20 cellular contexts compared by ENCODE assay signal in the genomic region with DNA sequence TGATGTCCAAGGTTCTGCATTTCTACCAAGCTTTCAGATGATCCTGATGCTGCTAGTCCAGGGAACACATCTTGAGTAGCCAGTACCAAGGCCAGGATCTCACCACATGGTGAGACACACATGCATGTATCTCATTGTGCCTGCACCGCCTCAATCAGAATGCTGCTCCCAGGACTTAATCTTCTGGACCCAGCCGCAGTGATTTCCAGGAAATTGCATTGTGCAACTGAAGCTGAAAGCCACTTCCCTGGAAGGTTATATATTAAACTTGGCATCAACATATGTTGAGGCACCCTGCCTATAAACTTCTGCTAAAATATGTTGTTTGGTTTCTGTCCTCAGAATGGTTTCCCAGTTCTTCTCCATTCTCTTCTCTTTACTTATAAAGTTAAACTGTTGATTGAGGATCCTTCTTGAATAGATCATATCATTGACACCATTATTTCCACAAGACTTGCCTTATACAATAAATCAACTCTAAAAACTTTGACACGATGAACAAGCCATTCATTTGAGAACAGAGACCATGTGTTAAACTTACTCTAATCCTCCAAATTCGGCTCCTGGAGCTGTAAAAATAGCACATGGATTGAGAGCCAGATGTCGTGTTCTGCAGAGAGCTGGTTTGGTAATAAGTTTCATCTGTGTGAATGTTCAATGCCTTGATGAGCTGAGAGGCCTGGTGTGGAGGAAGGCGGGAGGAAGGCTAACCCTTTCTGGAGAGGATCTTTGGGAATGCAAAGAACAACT.
"Had no signal": no experiment of that assay in that cellular context is flagged by ENCODE, and none has a peak within 500 bp of the region (broad histone marks: within the 10 kb centered on the region; RNA-seq: fewer than 3 reads in every experiment).

No MANE protein-coding gene starts in this region.

- H3K4me1 ChIP-seq: adrenal gland, parathyroid adenoma, sigmoid colon, thyroid gland had no signal

- H3K9ac ChIP-seq: parathyroid adenoma had no signal

- H3K4me3 Mint-ChIP-seq: activated T-cell treated with anti-CD3 and anti-CD28 coated beads, Interleukin-2, amount 50 U/mL, for 72 hours; natural killer cell treated with Interleukin-12 subunit alpha and Interleukin-12 subunit beta and Interleukin-15 and Interleukin-18, amount 100 ng/mL, for 72 hours; stimulated activated effector memory CD8-positive, alpha-beta T cell treated with anti-CD3 and anti-CD28 coated beads, Interleukin-12 subunit alpha, Interleukin-12 subunit beta, amount 100 ng/mL, for 72 hours; T-helper 17 cell had no signal

- H3K27ac ChIP-seq: adrenal gland, neutrophil, parathyroid adenoma, sigmoid colon, thyroid gland, VCaP had no signal

- H3K79me2 ChIP-seq: parathyroid adenoma had no signal

- H3K27me3 Mint-ChIP-seq: natural killer cell treated with Interleukin-12 subunit alpha and Interleukin-12 subunit beta and Interleukin-15 and Interleukin-18, amount 100 ng/mL, for 72 hours; T-helper 17 cell had no signal

- DNase-seq: activated CD4-positive, CD25-positive, alpha-beta regulatory T cell treated with anti-CD3 and anti-CD28 coated beads, Interleukin-2, amount 50 U/mL, for 72 hours; activated CD8-positive, alpha-beta memory T cell treated with anti-CD3 and anti-CD28 coated beads for 24 hours; activated CD8-positive, alpha-beta memory T cell treated with anti-CD3 and anti-CD28 coated beads, Interleukin-2, amount 50 U/mL, for 48 hours; activated effector memory CD4-positive, alpha-beta T cell treated with anti-CD3 and anti-CD28 coated beads, Interleukin-2, amount 50 U/mL, for 16 hours; activated naive CD4-positive, alpha-beta T cell treated with anti-CD3 and anti-CD28 coated beads, Interleukin-2, amount 50 U/mL, for 16 hours; activated T-cell treated with anti-CD3 and anti-CD28 coated beads, Interleukin-2, amount 50 U/mL, for 72 hours; adrenal gland; cerebellar nuclear complex; cortex of kidney; effector CD4-positive, alpha-beta T cell; sigmoid colon; stimulated activated CD4-positive, alpha-beta T cell treated with anti-CD3 and anti-CD28 coated beads, Interleukin-4, amount 100 ng/mL, for 24 hours; T-helper 17 cell; thyroid gland had no signal

- H3K36me3 Mint-ChIP-seq: natural killer cell treated with Interleukin-12 subunit alpha and Interleukin-12 subunit beta and Interleukin-15 and Interleukin-18, amount 100 ng/mL, for 72 hours; stimulated activated effector memory CD8-positive, alpha-beta T cell treated with anti-CD3 and anti-CD28 coated beads, Interleukin-12 subunit alpha, Interleukin-12 subunit beta, amount 100 ng/mL, for 72 hours had no signal

- H3K9me3 ChIP-seq: adrenal gland, neutrophil, sigmoid colon, thyroid gland had no signal

- H3K4me1 Mint-ChIP-seq: stimulated activated effector memory CD8-positive, alpha-beta T cell treated with anti-CD3 and anti-CD28 coated beads, Interleukin-12 subunit alpha, Interleukin-12 subunit beta, amount 100 ng/mL, for 72 hours; T-helper 17 cell had no signal

- H2AFZ ChIP-seq: parathyroid adenoma had no signal

- H3K4me3 ChIP-seq: adrenal gland, lung, sigmoid colon, thyroid gland had no signal

- H3K9me3 Mint-ChIP-seq: natural killer cell treated with Interleukin-12 subunit alpha and Interleukin-12 subunit beta and Interleukin-15 and Interleukin-18, amount 100 ng/mL, for 72 hours had no signal

- H3K36me3 ChIP-seq: adrenal gland, neutrophil, sigmoid colon, thyroid gland had no signal

- H3K27me3 ChIP-seq: adrenal gland, neutrophil, sigmoid colon, thyroid gland had no signal

- H3K27ac Mint-ChIP-seq: activated T-cell treated with anti-CD3 and anti-CD28 coated beads, Interleukin-2, amount 50 U/mL, for 72 hours; natural killer cell treated with Interleukin-12 subunit alpha and Interleukin-12 subunit beta and Interleukin-15 and Interleukin-18, amount 100 ng/mL, for 72 hours; stimulated activated effector memory CD8-positive, alpha-beta T cell treated with anti-CD3 and anti-CD28 coated beads, Interleukin-12 subunit alpha, Interleukin-12 subunit beta, amount 100 ng/mL, for 72 hours; T-helper 17 cell had no signal
